ENCODE assay signal across 8 cellular contexts in the genomic region with DNA sequence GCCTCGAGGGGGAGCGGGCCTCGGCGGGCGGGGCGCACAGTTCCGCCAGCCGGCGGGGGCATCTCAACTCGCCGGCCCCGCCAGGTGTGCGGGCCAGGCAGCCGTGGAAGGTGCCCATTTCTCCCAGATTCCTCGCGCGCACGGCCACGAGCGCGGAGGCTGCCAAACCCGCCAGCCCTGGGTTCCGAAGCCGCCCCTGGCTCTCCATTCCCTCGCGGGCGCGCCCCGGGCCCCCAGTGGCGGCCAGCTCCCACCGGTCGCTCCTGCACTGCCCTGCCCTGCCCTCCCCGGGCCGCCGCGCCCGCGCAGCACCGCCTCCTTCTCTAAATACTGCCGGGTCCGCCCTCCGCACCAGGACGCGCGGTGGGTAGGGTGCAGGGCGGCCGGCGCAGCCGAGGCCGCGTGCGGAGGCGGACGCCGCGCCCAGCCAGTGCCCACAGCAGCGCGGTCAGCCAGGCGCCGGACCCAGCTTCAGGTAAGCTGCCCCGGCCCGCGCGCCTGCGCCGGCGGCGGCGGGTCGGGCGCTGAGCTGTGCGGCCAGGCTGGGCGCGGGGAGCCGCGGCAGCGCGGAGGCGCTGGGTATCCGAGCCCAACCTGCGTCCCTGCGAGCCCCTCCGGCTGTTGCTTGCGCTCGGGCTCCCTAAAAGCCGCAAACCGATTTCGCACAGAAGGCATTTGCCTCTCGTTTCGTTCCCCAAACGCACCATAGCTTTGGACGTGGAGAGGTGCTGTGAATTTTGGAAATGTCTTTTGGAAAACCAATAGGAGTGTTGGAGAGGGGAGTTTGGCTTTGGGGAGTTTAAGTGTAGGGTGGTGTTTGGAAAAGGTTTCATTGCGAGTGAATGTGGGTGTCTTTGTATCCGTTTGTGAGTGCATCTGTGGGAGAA. TPM values are rescaled to one million over a fixed set of nuclear protein-coding genes. Genes with fewer than 3 reads are reported as not detected.
DNase-seq lines count a peak whose midpoint lies in the region; ATAC-seq, FAIRE-seq and TF ChIP-seq lines count a peak whose summit lies in the region.

A gene with protein sequence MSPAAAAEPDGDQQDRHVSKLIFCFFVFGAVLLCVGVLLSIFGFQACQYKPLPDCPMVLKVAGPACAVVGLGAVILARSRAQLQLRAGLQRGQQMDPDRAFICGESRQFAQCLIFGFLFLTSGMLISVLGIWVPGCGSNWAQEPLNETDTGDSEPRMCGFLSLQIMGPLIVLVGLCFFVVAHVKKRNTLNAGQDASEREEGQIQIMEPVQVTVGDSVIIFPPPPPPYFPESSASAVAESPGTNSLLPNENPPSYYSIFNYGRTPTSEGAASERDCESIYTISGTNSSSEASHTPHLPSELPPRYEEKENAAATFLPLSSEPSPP (plus strand): TSS at position 354 of the 887 bp plus-strand sequence. CDS start 2,799 bp downstream, outside the sequence.

- H3K4me3 ChIP-seq in pancreas = peak within 1 kb of the TSS; percentile 14 to 45 (median 29)

- H3K27me3 Mint-ChIP-seq in activated CD4-positive, alpha-beta memory T cell treated with anti-CD3 and anti-CD28 coated beads for 36 hours = peaks cover 68% of the 10 kb centered on the region
- H3K27me3 Mint-ChIP-seq in glutamatergic neuron (ENCODE audit: unreplicated experiment) = peaks cover 12% of the 10 kb centered on the region

- FAIRE-seq in pancreas (lab: Jason Lieb, UNC) = no peak

- 9 to 11% methylated on average over 69 to 94 of the region's 94 CpGs for WGBS in pancreas, 2 donors

- H3K36me3 ChIP-seq in pancreas = no peaks in the 10 kb centered on the region

- no peaks in the 10 kb centered on the region for H3K27me3 ChIP-seq in pancreas

- no peaks in the 10 kb centered on the region for H3K9me3 Mint-ChIP-seq in activated CD4-positive, alpha-beta memory T cell treated with anti-CD3 and anti-CD28 coated beads for 36 hours
- peaks cover 3% of the 10 kb centered on the region for H3K9me3 Mint-ChIP-seq in glutamatergic neuron (ENCODE audit: unreplicated experiment)

- peaks cover 30% of the 10 kb centered on the region for H3K4me1 Mint-ChIP-seq in activated CD4-positive, alpha-beta memory T cell treated with anti-CD3 and anti-CD28 coated beads for 36 hours (ENCODE audit: low read depth)
- H3K4me1 Mint-ChIP-seq in glutamatergic neuron (ENCODE audit: low read depth, unreplicated experiment) = peaks cover 10% of the 10 kb centered on the region

- peaks cover 0 to 6% (median 2%) of the 10 kb centered on the region in 3 donors for H3K4me1 ChIP-seq in pancreas

- H3K36me3 Mint-ChIP-seq in activated CD4-positive, alpha-beta memory T cell treated with anti-CD3 and anti-CD28 coated beads for 36 hours = no peaks in the 10 kb centered on the region
- H3K36me3 Mint-ChIP-seq in glutamatergic neuron (ENCODE audit: unreplicated experiment) = peaks cover 18% of the 10 kb centered on the region

- DNase-seq in NCI-H2029 (lab: John Stamatoyannopoulos, UW) (peak; percentile 34), NCI-H2029 treated with DMSO at 0.1 percent for 48 hours (lab: John Stamatoyannopoulos, UW) (no peak), glutamatergic neuron (peak; percentile 53), pancreas (peak; percentile 38 to 81 (median 64)), foreskin melanocyte (no peak)
- no peak for DNase-seq in activated CD4-positive, alpha-beta memory T cell treated with anti-CD3 and anti-CD28 coated beads for 36 hours
- DNase-seq in stimulated activated CD4-positive, alpha-beta T cell treated with anti-CD3 and anti-CD28 coated beads, Interleukin-2, amount 100 ng/mL, for 48 hours = no peak

- H3K4me3 Mint-ChIP-seq in activated CD4-positive, alpha-beta memory T cell treated with anti-CD3 and anti-CD28 coated beads for 36 hours = peak within 1 kb of the TSS; percentile 51
- H3K4me3 Mint-ChIP-seq in glutamatergic neuron (ENCODE audit: unreplicated experiment) = peak within 1 kb of the TSS; percentile 80

- H3K27ac ChIP-seq in pancreas = peak within 1 kb of the TSS in 1 of 4 donors; percentile 22

- CTCF ChIA-PET in activated CD4-positive, alpha-beta memory T cell treated with anti-CD3 and anti-CD28 coated beads for 36 hours (lab: Charles Lee) = no interaction called here

- intact Hi-C loops in activated CD4-positive, alpha-beta memory T cell treated with anti-CD3 and anti-CD28 coated beads for 36 hours (cut with micrococcal nuclease) = no loop called here
- intact Hi-C loops in pancreas (cut with DNase I) = no loop called here

- POLR2A ChIA-PET in activated CD4-positive, alpha-beta memory T cell treated with anti-CD3 and anti-CD28 coated beads for 36 hours (lab: Charles Lee) = no interaction called here

- TF ChIP-seq CTCF in glutamatergic neuron (IDR thresholded peaks at IDR 0.05; ENCODE audit: partially characterized antibody, unreplicated experiment) = no peak
- no peak for TF ChIP-seq CTCF in pancreas (IDR thresholded peaks at IDR 0.05)

- peak; percentile 82 to 86 (median 83) for ATAC-seq in pancreas
- no peak for ATAC-seq in HG03045 (IDR thresholded peaks at IDR 0.05; ENCODE audit: unreplicated experiment)

- H3K27ac Mint-ChIP-seq in activated CD4-positive, alpha-beta memory T cell treated with anti-CD3 and anti-CD28 coated beads for 36 hours = no peak within 1 kb of the TSS
- H3K27ac Mint-ChIP-seq in glutamatergic neuron (ENCODE audit: unreplicated experiment) = peak within 1 kb of the TSS; percentile 2

- no peaks in the 10 kb centered on the region for H3K9me3 ChIP-seq in pancreas

RNA-seq across cellular contexts. Expression of the gene that starts here (rescaled TPM):
- not detected for total RNA-seq in activated CD4-positive, alpha-beta memory T cell treated with anti-CD3 and anti-CD28 coated beads for 36 hours
- total RNA-seq in glutamatergic neuron (ENCODE audit: unreplicated experiment) (1.1 TPM), pancreas (under 1 TPM in 5 of 6 donors, not detected in 1; 0.19 to 0.87 (median 0.37) TPM)
- under 1 TPM; 0.16 to 0.27 TPM for polyA plus RNA-seq in pancreas

Comparison
In these comparisons a context has a peak if more than half of its experiments do, and no peak if none do; other contexts are left out.
1. DNase-seq: peak in NCI-H2029 (single experiment) and glutamatergic neuron (single experiment); none in NCI-H2029 treated with DMSO at 0.1 percent for 48 hours (single experiment), activated CD4-positive, alpha-beta memory T cell treated with anti-CD3 and anti-CD28 coated beads for 36 hours (single experiment), stimulated activated CD4-positive, alpha-beta T cell treated with anti-CD3 and anti-CD28 coated beads, Interleukin-2, amount 100 ng/mL, for 48 hours (0 of 2) and foreskin melanocyte (single experiment).
2. Peak in DNase-seq, ATAC-seq and H3K4me3 ChIP-seq in pancreas; RNA of the gene not detected or under 1 TPM.